Comparison of ENCODE assay signal across 8 cellular contexts in the genomic region with DNA sequence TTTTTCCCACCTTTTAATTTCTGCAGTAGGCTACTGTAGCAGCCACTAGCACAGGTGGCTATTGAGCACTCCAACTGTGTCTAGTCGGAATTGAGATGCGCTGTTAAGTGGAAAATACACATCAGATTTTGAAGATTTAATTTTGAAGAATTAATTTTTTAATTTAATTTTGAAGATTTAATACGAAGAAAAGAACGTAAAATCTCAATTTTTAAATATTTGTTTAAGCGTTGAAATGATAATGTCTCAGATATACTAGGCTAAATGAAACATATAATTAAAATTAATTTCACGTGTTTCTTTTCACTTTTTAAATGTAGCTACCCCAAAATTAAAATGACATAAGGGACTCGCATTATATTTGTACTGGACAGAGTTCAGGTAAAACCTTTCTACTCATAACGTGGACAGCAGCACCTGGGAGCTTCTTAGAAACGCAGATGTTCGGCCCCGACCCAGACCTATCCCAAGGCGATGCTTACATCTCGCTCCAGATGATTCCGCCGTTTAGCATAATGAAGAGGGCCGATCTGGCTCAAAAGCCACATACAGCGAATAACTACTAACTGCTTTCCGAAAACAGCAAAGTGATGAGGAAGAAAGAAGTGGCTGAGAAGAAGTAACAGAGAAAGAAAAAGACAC. TPM values are rescaled to one million over a fixed set of nuclear protein-coding genes. Genes with fewer than 3 reads are reported as not detected.
A peak's percentile ranks its signal among the peaks of the same experiment; 100 is the strongest.
DNase-seq lines count a peak whose midpoint lies in the region; ATAC-seq, FAIRE-seq and TF ChIP-seq lines count a peak whose summit lies in the region.

No MANE protein-coding gene starts in this region.

- H3K4me2 ChIP-seq in PC-9: peak overlapping the region; percentile 91

- H3K4me1 ChIP-seq in PC-9 (replicated peaks; ENCODE audit: insufficient read depth): peaks cover 21% of the 10 kb centered on the region

- CTCF ChIA-PET in activated naive CD4-positive, alpha-beta T cell treated with anti-CD3 and anti-CD28 coated beads, Interleukin-2, amount 10 ng/mL, durations not matched to agents 7 days and 5 days (lab: Charles Lee): no interaction called here
- CTCF ChIA-PET in PC-9 (lab: Charles Lee): no interaction called here

- peak overlapping the region; percentile 91 for H2AFZ ChIP-seq in PC-9

- H3K27me3 Mint-ChIP-seq in activated naive CD4-positive, alpha-beta T cell treated with anti-CD3 and anti-CD28 coated beads, Interleukin-2, amount 10 ng/mL, durations not matched to agents 7 days and 5 days: peaks cover 35% of the 10 kb centered on the region
- peaks cover 17 to 23% of the 10 kb centered on the region in 2 donors for H3K27me3 Mint-ChIP-seq in natural killer cell (ENCODE audit: low read depth in 2 of 2)

- H3K4me3 Mint-ChIP-seq in activated naive CD4-positive, alpha-beta T cell treated with anti-CD3 and anti-CD28 coated beads, Interleukin-2, amount 10 ng/mL, durations not matched to agents 7 days and 5 days: peak overlapping the region; percentile 81
- H3K4me3 Mint-ChIP-seq in natural killer cell: peak overlapping the region; percentile 88

- no peaks in the 10 kb centered on the region for H3K9me2 ChIP-seq in PC-9 (ENCODE audit: insufficient read depth)

- H4K20me1 ChIP-seq in PC-9 (ENCODE audit: insufficient read depth): no peaks in the 10 kb centered on the region

- H3K27ac ChIP-seq in PC-9: peak overlapping the region; percentile 76

- H3K4me3 ChIP-seq in PC-9: peak overlapping the region; percentile 76

- peaks cover 30% of the 10 kb centered on the region for H3K4me1 Mint-ChIP-seq in activated naive CD4-positive, alpha-beta T cell treated with anti-CD3 and anti-CD28 coated beads, Interleukin-2, amount 10 ng/mL, durations not matched to agents 7 days and 5 days
- H3K4me1 Mint-ChIP-seq in natural killer cell: peaks cover 29% of the 10 kb centered on the region in 2 donors

- BruUV-seq in PC-9 (replicated peaks; lab: Mats Ljungman, UMichigan): TSS peak; percentile 75

- H3K36me3 Mint-ChIP-seq in activated naive CD4-positive, alpha-beta T cell treated with anti-CD3 and anti-CD28 coated beads, Interleukin-2, amount 10 ng/mL, durations not matched to agents 7 days and 5 days: peaks cover 13% of the 10 kb centered on the region
- no peaks in the 10 kb centered on the region for H3K36me3 Mint-ChIP-seq in natural killer cell

- no peaks in the 10 kb centered on the region; the same call in 1 of the 2 replicates for H3F3A ChIP-seq in PC-9 (ENCODE audit: insufficient read depth, low read depth)

- intact Hi-C loops in PC-9 (cut with micrococcal nuclease; ENCODE audit: unreplicated experiment) (loop anchor here (10.0 kb wide), 1 partner anchor 254 kb away; no protein-coding TSS in a partner anchor), natural killer cell (cut with micrococcal nuclease) (loop anchor here (1.0 to 5.0 kb wide), 4 partner anchors 53 to 976 kb away; a partner anchor contains a TSS)

- peak overlapping the region; percentile 94 for H3K27ac Mint-ChIP-seq in activated naive CD4-positive, alpha-beta T cell treated with anti-CD3 and anti-CD28 coated beads, Interleukin-2, amount 10 ng/mL, durations not matched to agents 7 days and 5 days
- peak overlapping the region; percentile 86 to 90 for H3K27ac Mint-ChIP-seq in natural killer cell

- H3K9me3 ChIP-seq in PC-9 (ENCODE audit: insufficient read depth, low read depth): no peaks in the 10 kb centered on the region

- H3K79me2 ChIP-seq in PC-9 (ENCODE audit: low read depth): peaks cover 54% of the 10 kb centered on the region

- peak; percentile 27 for DNase-seq in activated naive CD4-positive, alpha-beta T cell treated with anti-CD3 and anti-CD28 coated beads, Interleukin-2, amount 10 ng/mL, durations not matched to agents 7 days and 5 days
- DNase-seq in activated naive CD4-positive, alpha-beta T cell treated with anti-CD3 and anti-CD28 coated beads, Interleukin-2, amount 50 U/mL, for 16 hours: no peak
- DNase-seq in PC-9: no peak
- no peak for DNase-seq in natural killer cell
- no peak for DNase-seq in NCI-H2029 (lab: John Stamatoyannopoulos, UW)

- ATAC-seq in natural killer cell: no peak
- no peak for ATAC-seq in GM21576 (IDR thresholded peaks at IDR 0.05; ENCODE audit: unreplicated experiment)
- no peak for ATAC-seq in HG03135 (IDR thresholded peaks at IDR 0.05; ENCODE audit: unreplicated experiment)

- H3K9me3 Mint-ChIP-seq in activated naive CD4-positive, alpha-beta T cell treated with anti-CD3 and anti-CD28 coated beads, Interleukin-2, amount 10 ng/mL, durations not matched to agents 7 days and 5 days: no peaks in the 10 kb centered on the region
- no peaks in the 10 kb centered on the region for H3K9me3 Mint-ChIP-seq in natural killer cell

- H3K36me3 ChIP-seq in PC-9 (ENCODE audit: low read depth): no peaks in the 10 kb centered on the region

- TF ChIP-seq CTCF in PC-9 (conservative IDR thresholded peaks at IDR 0.05) (no peak), natural killer cell (IDR thresholded peaks at IDR 0.05) (no peak)

- FAIRE-seq in endometrium (lab: Jason Lieb, UNC): peak; percentile 58

- POLR2A ChIA-PET in PC-9 (lab: Charles Lee; ENCODE audit: unreplicated experiment): interaction anchor here (0.7 kb wide), 2 partner anchors 126 to 161 kb away, joined by 5 to 6 read pairs; no protein-coding TSS in a partner anchor

- no peaks in the 10 kb centered on the region for H3K27me3 ChIP-seq in PC-9 (ENCODE audit: insufficient read depth, low read depth)

RNA-seq across cellular contexts. Expression of a gene that starts 0.7 kb away (rescaled TPM):
- total RNA-seq in PC-9 (2021) (22.4 and 30.3 TPM in 2 replicates), natural killer cell (10 to 100 TPM; 25.8 to 32.8 (median 30.0) TPM)

RNA-seq across cellular contexts. Expression of a gene that starts 1.5 kb away (rescaled TPM):
- total RNA-seq in PC-9 (2021) (39.1 and 46.3 TPM in 2 replicates), natural killer cell (1 to 10 TPM; 1.5 to 5.1 (median 2.7) TPM)

RNA-seq across cellular contexts. Expression of a gene that starts 52.3 kb away (rescaled TPM):
- total RNA-seq in PC-9 (2021) (24.7 and 25.6 TPM in 2 replicates), natural killer cell (10 to 100 TPM; 17.0 to 18.3 (median 17.3) TPM)
